In genomic region chr19:15264061-15264932, GRCh38 we compare ENCODE assay signal across 8 cellular contexts. TPM values are rescaled to one million over a fixed set of nuclear protein-coding genes. Genes with fewer than 3 reads are reported as not detected.
DNase-seq lines count a peak whose midpoint lies in the region; ATAC-seq, FAIRE-seq and TF ChIP-seq lines count a peak whose summit lies in the region.

No MANE protein-coding gene starts in this region.

- H3K4me1 ChIP-seq in CD8-positive, alpha-beta T cell (ENCODE audit: insufficient read depth, low read length): no peaks in the 10 kb centered on the region
- H3K4me1 ChIP-seq in adipocyte (ENCODE audit: control insufficient read depth, insufficient read depth, low read length) (peaks cover 24% of the 10 kb centered on the region), left ventricle myocardium inferior (peaks cover 61% of the 10 kb centered on the region), rectal smooth muscle tissue (ENCODE audit: control insufficient read depth, insufficient read depth, low read length) (peaks cover 33% of the 10 kb centered on the region), uterus (peaks cover 8 to 28% of the 10 kb centered on the region in 2 donors)

- H3K4me3 ChIP-seq in CD8-positive, alpha-beta T cell (ENCODE audit: low read depth, low read length): no peak overlapping the region
- H3K4me3 ChIP-seq in SU-DHL-6 (ENCODE audit: insufficient read depth, low read length, poor library complexity, severe bottlenecking) (no peak overlapping the region), adipocyte (ENCODE audit: low read length) (no peak overlapping the region), left ventricle myocardium inferior (peak overlapping the region; percentile 4), rectal smooth muscle tissue (ENCODE audit: low read length) (no peak overlapping the region), uterus (no peak overlapping the region)

- peaks cover 3% of the 10 kb centered on the region for H3K4me1 Mint-ChIP-seq in CD8-positive, alpha-beta T cell (ENCODE audit: low read depth)

- H4K20me1 ChIP-seq in SU-DHL-6 (ENCODE audit: low read depth, low read length): peaks cover 8% of the 10 kb centered on the region; the same call in 1 of the 2 replicates

- H3K4me3 Mint-ChIP-seq in CD8-positive, alpha-beta T cell: no peak overlapping the region

- peak; percentile 46 to 82 (median 72) for DNase-seq in CD8-positive, alpha-beta T cell
- DNase-seq in HUDEP-2 (lab: John Stamatoyannopoulos, UW; ENCODE audit: unreplicated experiment in 76 of 76): peak in 60 of 76 experiments; percentile 18 to 87 (median 65)
- DNase-seq in adipocyte (ENCODE audit: low read depth): peak; percentile 86
- DNase-seq in left ventricle myocardium inferior: peak; percentile 77
- peak; percentile 81 to 82 for DNase-seq in uterus
- DNase-seq in H54 (ENCODE audit: insufficient read length, low spot score): no peak

- intact Hi-C loops in CD8-positive, alpha-beta T cell (cut with DNase I, micrococcal nuclease): loop anchor here (1.0 to 5.0 kb wide), 8 partner anchors 61 to 292 kb away; partner anchors contain the start of genes AKAP8 (in 1 of the 2) and AKAP8L (in 1 of the 2)
- intact Hi-C loops in left ventricle myocardium inferior (cut with micrococcal nuclease): loop anchor here (10.0 kb wide), 1 partner anchor 111 kb away; the partner anchor contains the start of gene AKAP8
- intact Hi-C loops in uterus (cut with DNase I; ENCODE audit: low total_unique reads): loop anchor here (10.0 kb wide), 1 partner anchor 61 kb away; no protein-coding TSS in a partner anchor

- H3F3A ChIP-seq in SU-DHL-6 (ENCODE audit: insufficient read depth): no peaks in the 10 kb centered on the region

- peaks cover 90% of the 10 kb centered on the region for H3K36me3 Mint-ChIP-seq in CD8-positive, alpha-beta T cell

- H3K9ac ChIP-seq in SU-DHL-6 (ENCODE audit: low read length) (no peak overlapping the region), adipocyte (ENCODE audit: low read length) (peak overlapping the region; percentile 31), rectal smooth muscle tissue (ENCODE audit: low read length) (no peak overlapping the region)

- H3K9me2 ChIP-seq in SU-DHL-6 (replicated peaks; ENCODE audit: insufficient read depth, low read length): no peaks in the 10 kb centered on the region

- H3K9me3 Mint-ChIP-seq in CD8-positive, alpha-beta T cell: no peaks in the 10 kb centered on the region

- no peaks in the 10 kb centered on the region for H3K27me3 Mint-ChIP-seq in CD8-positive, alpha-beta T cell (ENCODE audit: low read depth)

- TF ChIP-seq CTCF in CD8-positive, alpha-beta T cell (IDR thresholded peaks at IDR 0.05): peak; percentile 70
- TF ChIP-seq CTCF in SU-DHL-6 (IDR thresholded peaks at IDR 0.05; ENCODE audit: insufficient read depth, low read length, poor library complexity, severe bottlenecking) (peak; percentile 79), left ventricle myocardium inferior (IDR thresholded peaks at IDR 0.05; ENCODE audit: borderline replicate concordance) (peak; percentile 82), uterus (IDR thresholded peaks at IDR 0.05) (peak; percentile 74 to 80 (median 78))

- no peak overlapping the region for H3K27ac Mint-ChIP-seq in CD8-positive, alpha-beta T cell

- H3K79me2 ChIP-seq in SU-DHL-6 (ENCODE audit: insufficient read depth, low read length): peaks cover 47% of the 10 kb centered on the region

- H3K36me3 ChIP-seq in CD8-positive, alpha-beta T cell (ENCODE audit: insufficient read depth, low read length): peaks cover 71% of the 10 kb centered on the region
- H3K36me3 ChIP-seq in SU-DHL-6 (ENCODE audit: low read length): peaks cover 22% of the 10 kb centered on the region; the same call in 1 of the 2 replicates
- H3K36me3 ChIP-seq in adipocyte (ENCODE audit: control insufficient read depth, insufficient read depth, low read length, severe bottlenecking): peaks cover 76% of the 10 kb centered on the region
- peaks cover 88% of the 10 kb centered on the region for H3K36me3 ChIP-seq in left ventricle myocardium inferior
- peaks cover 46% of the 10 kb centered on the region for H3K36me3 ChIP-seq in rectal smooth muscle tissue (ENCODE audit: control insufficient read depth, insufficient read depth, low read length)
- no peaks in the 10 kb centered on the region for H3K36me3 ChIP-seq in uterus

- no peaks in the 10 kb centered on the region for H3K27me3 ChIP-seq in CD8-positive, alpha-beta T cell (ENCODE audit: insufficient read depth, low read length)
- no peaks in the 10 kb centered on the region for H3K27me3 ChIP-seq in SU-DHL-6 (ENCODE audit: low read length)
- H3K27me3 ChIP-seq in adipocyte (replicated peaks; ENCODE audit: control insufficient read depth, insufficient read depth, low read length): no peaks in the 10 kb centered on the region
- H3K27me3 ChIP-seq in left ventricle myocardium inferior (ENCODE audit: low read depth): no peaks in the 10 kb centered on the region
- H3K27me3 ChIP-seq in rectal smooth muscle tissue (ENCODE audit: control insufficient read depth, insufficient read depth, low read length): no peaks in the 10 kb centered on the region
- no peaks in the 10 kb centered on the region for H3K27me3 ChIP-seq in uterus

- H3K4me2 ChIP-seq in SU-DHL-6 (ENCODE audit: low read depth, low read length, poor library complexity, severe bottlenecking): no peak overlapping the region

- no peak for TF ChIP-seq POLR2A in uterus (IDR thresholded peaks at IDR 0.05)
- TF ChIP-seq POLR2A in H54 (IDR thresholded peaks at IDR 0.05; ENCODE audit: low read depth, low read length): no peak

- no peak overlapping the region for H2AFZ ChIP-seq in SU-DHL-6 (ENCODE audit: low read depth, low read length, severe bottlenecking)

- H3K9me3 ChIP-seq in CD8-positive, alpha-beta T cell (ENCODE audit: low read length): no peaks in the 10 kb centered on the region
- H3K9me3 ChIP-seq in SU-DHL-6 (ENCODE audit: insufficient read depth, low read length) (no peaks in the 10 kb centered on the region), adipocyte (ENCODE audit: control insufficient read depth, low read length) (no peaks in the 10 kb centered on the region), left ventricle myocardium inferior (replicated peaks) (no peaks in the 10 kb centered on the region), uterus (no peaks in the 10 kb centered on the region)

- POLR2A ChIA-PET in CD8-positive, alpha-beta T cell (lab: Charles Lee): no interaction called here

- H3K27ac ChIP-seq in CD8-positive, alpha-beta T cell (ENCODE audit: low read depth, low read length): no peak overlapping the region
- no peak overlapping the region for H3K27ac ChIP-seq in SU-DHL-6 (ENCODE audit: low read depth, low read length)
- H3K27ac ChIP-seq in left ventricle myocardium inferior (replicated peaks): peak overlapping the region; percentile 76
- H3K27ac ChIP-seq in rectal smooth muscle tissue (ENCODE audit: low read depth, low read length): peak overlapping the region; percentile 95
- peak overlapping the region; percentile 50 to 54 for H3K27ac ChIP-seq in uterus

- CTCF ChIA-PET in CD8-positive, alpha-beta T cell (lab: Charles Lee): interaction anchor here (0.8 to 2.4 kb wide), 8 partner anchors 10 to 293 kb away, joined by 3 to 9 read pairs (median 4); partner anchors contain the start of gene AKAP8L

- no peak for FAIRE-seq in H54 (lab: Jason Lieb, UNC)

- peak; percentile 71 for ATAC-seq in CD8-positive, alpha-beta T cell

RNA-seq across cellular contexts. Expression of gene EPHX3, which starts 32.0 kb away (rescaled TPM):
- under 1 TPM; 0.19 to 0.62 TPM for total RNA-seq in CD8-positive, alpha-beta T cell
- total RNA-seq in left ventricle myocardium inferior (not detected), uterus (under 1 TPM in 2 of 4 donors, not detected in 2; 0.35 to 0.64 TPM)

Comparison
In these comparisons a context has a peak if more than half of its experiments do, and no peak if none do; other contexts are left out.
1. H3K27ac ChIP-seq: peak in left ventricle myocardium inferior (single experiment), rectal smooth muscle tissue (single experiment) and uterus (2 of 2); none in CD8-positive, alpha-beta T cell (single experiment) and SU-DHL-6 (single experiment).
2. Peak in every context shown above with its lines, with median percentiles within 50 percentile points of each other: CTCF ChIP-seq.